Comparison of ENCODE assay signal across 8 cellular contexts in genomic region chr3:23202203-23202920, GRCh38. TPM values are rescaled to one million over a fixed set of nuclear protein-coding genes. Genes with fewer than 3 reads are reported as not detected.
DNase-seq lines count a peak whose midpoint lies in the region; ATAC-seq and TF ChIP-seq lines count a peak whose summit lies in the region.

No MANE protein-coding gene starts in this region.

- H2AK5ac ChIP-seq in neuronal stem cell (ENCODE audit: low read depth, low read length): no peak overlapping the region

- peaks cover 32% of the 10 kb centered on the region for H3K27me3 Mint-ChIP-seq in activated CD4-positive, alpha-beta memory T cell treated with anti-CD3 and anti-CD28 coated beads for 36 hours

- H4K8ac ChIP-seq in neuronal stem cell (ENCODE audit: low read depth, low read length): peak overlapping the region; percentile 88

- POLR2A ChIA-PET in activated CD4-positive, alpha-beta memory T cell treated with anti-CD3 and anti-CD28 coated beads for 36 hours (lab: Charles Lee): no interaction called here

- intact Hi-C loops in activated CD4-positive, alpha-beta memory T cell treated with anti-CD3 and anti-CD28 coated beads for 36 hours (cut with micrococcal nuclease): loop anchor here (5.0 kb wide), 1 partner anchor 50 kb away; no protein-coding TSS in a partner anchor

- peaks cover 2% of the 10 kb centered on the region for H3K79me1 ChIP-seq in neuronal stem cell (ENCODE audit: low read depth, low read length)

- H3K4me3 Mint-ChIP-seq in activated CD4-positive, alpha-beta memory T cell treated with anti-CD3 and anti-CD28 coated beads for 36 hours: peak overlapping the region; percentile 64

- no peak for TF ChIP-seq CTCF in 22Rv1 (IDR thresholded peaks at IDR 0.05)

- H3K4me1 ChIP-seq in neuronal stem cell (ENCODE audit: control insufficient read depth in 2 of 2, insufficient read depth in 1 of 2, low read depth in 1 of 2, low read length in 2 of 2): peaks cover 3 to 9% of the 10 kb centered on the region in 2 donors

- no CpG with 5 or more reads among the region's 41 CpGs for WGBS in neuronal stem cell (ENCODE audit: extremely low coverage in 2 of 2, insufficient read length in 2 of 2, insufficient replicate concordance in 1 of 2), 2 donors

- H3K4me2 ChIP-seq in neuronal stem cell (ENCODE audit: insufficient read depth, low read length, poor library complexity, severe bottlenecking): peak overlapping the region; percentile 68

- H3K27me3 ChIP-seq in neuronal stem cell (ENCODE audit: control insufficient read depth in 3 of 3, insufficient read depth in 3 of 3, low read depth in 1 of 3, low read length in 3 of 3): peaks cover 0 to 30% (median 2%) of the 10 kb centered on the region in 3 experiments

- peak overlapping the region; percentile 52 for H3K23ac ChIP-seq in neuronal stem cell (ENCODE audit: low read depth, low read length, poor library complexity)

- no peak overlapping the region for H3K27ac Mint-ChIP-seq in activated CD4-positive, alpha-beta memory T cell treated with anti-CD3 and anti-CD28 coated beads for 36 hours

- no peak for DNase-seq in activated CD4-positive, alpha-beta memory T cell treated with anti-CD3 and anti-CD28 coated beads for 36 hours
- DNase-seq in fibroblast of peridontal ligament (ENCODE audit: extremely low read depth) (peak; percentile 29), neuronal stem cell (ENCODE audit: low spot score) (no peak), NCI-H128 (lab: John Stamatoyannopoulos, UW; ENCODE audit: unreplicated experiment) (no peak)
- no peak for DNase-seq in stimulated activated CD4-positive, alpha-beta T cell treated with anti-CD3 and anti-CD28 coated beads, Interleukin-1b, Interleukin-23, amount 100 ng/mL, for 48 hours

- H3K9ac ChIP-seq in neuronal stem cell (ENCODE audit: low read depth, low read length, poor library complexity): peak overlapping the region; percentile 86

- H2BK12ac ChIP-seq in neuronal stem cell (ENCODE audit: low read length): peak overlapping the region; percentile 63

- ATAC-seq in GM18867 (IDR thresholded peaks at IDR 0.05; ENCODE audit: unreplicated experiment) (peak; percentile 27), HG03139 (IDR thresholded peaks at IDR 0.05; ENCODE audit: unreplicated experiment) (peak; percentile 14)

- peak overlapping the region; percentile 98 for H2AFZ ChIP-seq in neuronal stem cell (ENCODE audit: low read length)

- H3K4me3 ChIP-seq in neuronal stem cell (ENCODE audit: low read length in 2 of 2): peak overlapping the region; percentile 69 to 88

- peak overlapping the region; percentile 95 for H2BK5ac ChIP-seq in neuronal stem cell (ENCODE audit: low read length)

- peak overlapping the region; percentile 90 for H3K14ac ChIP-seq in neuronal stem cell (ENCODE audit: low read length)

- peak overlapping the region; percentile 82 for H2BK15ac ChIP-seq in neuronal stem cell (ENCODE audit: low read length)

- no peaks in the 10 kb centered on the region for H3K36me3 Mint-ChIP-seq in activated CD4-positive, alpha-beta memory T cell treated with anti-CD3 and anti-CD28 coated beads for 36 hours

- no peak overlapping the region for H2BK120ac ChIP-seq in neuronal stem cell (ENCODE audit: low read depth, low read length)

- H3K27ac ChIP-seq in 22Rv1 (peak overlapping the region; percentile 66), neuronal stem cell (replicated peaks; ENCODE audit: low read length) (no peak overlapping the region)

- no peaks in the 10 kb centered on the region for H3K9me3 ChIP-seq in neuronal stem cell (replicated peaks in 1 of 2; ENCODE audit: control insufficient read depth in 2 of 2, insufficient read depth in 1 of 2, low read depth in 1 of 2, low read length in 2 of 2)

- no peaks in the 10 kb centered on the region for H3K36me3 ChIP-seq in neuronal stem cell (replicated peaks in 1 of 2; ENCODE audit: control insufficient read depth in 2 of 2, insufficient read depth in 2 of 2, low read length in 2 of 2)

- CTCF ChIA-PET in activated CD4-positive, alpha-beta memory T cell treated with anti-CD3 and anti-CD28 coated beads for 36 hours (lab: Charles Lee): no interaction called here

- H4K91ac ChIP-seq in neuronal stem cell (ENCODE audit: low read depth, low read length, poor library complexity): peak overlapping the region; percentile 32

- no peaks in the 10 kb centered on the region for H3K9me3 Mint-ChIP-seq in activated CD4-positive, alpha-beta memory T cell treated with anti-CD3 and anti-CD28 coated beads for 36 hours

- H3K18ac ChIP-seq in neuronal stem cell (ENCODE audit: low read length): peak overlapping the region; percentile 98

- H3K4me1 Mint-ChIP-seq in activated CD4-positive, alpha-beta memory T cell treated with anti-CD3 and anti-CD28 coated beads for 36 hours (ENCODE audit: low read depth): peaks cover 8% of the 10 kb centered on the region

- H3K4ac ChIP-seq in neuronal stem cell (ENCODE audit: low read length): peak overlapping the region; percentile 47

RNA-seq across cellular contexts. Expression of gene UBE2E2, which starts 0.8 kb away (rescaled TPM):
- total RNA-seq in activated CD4-positive, alpha-beta memory T cell treated with anti-CD3 and anti-CD28 coated beads for 36 hours: 1 to 10 TPM; 2.0 to 4.2 TPM
- polyA plus RNA-seq in neuronal stem cell (2013, experiment 1 of 2): 64.6 TPM
- polyA plus RNA-seq in neuronal stem cell (2013, experiment 2 of 2): 63.7 TPM
